In the genomic region with DNA sequence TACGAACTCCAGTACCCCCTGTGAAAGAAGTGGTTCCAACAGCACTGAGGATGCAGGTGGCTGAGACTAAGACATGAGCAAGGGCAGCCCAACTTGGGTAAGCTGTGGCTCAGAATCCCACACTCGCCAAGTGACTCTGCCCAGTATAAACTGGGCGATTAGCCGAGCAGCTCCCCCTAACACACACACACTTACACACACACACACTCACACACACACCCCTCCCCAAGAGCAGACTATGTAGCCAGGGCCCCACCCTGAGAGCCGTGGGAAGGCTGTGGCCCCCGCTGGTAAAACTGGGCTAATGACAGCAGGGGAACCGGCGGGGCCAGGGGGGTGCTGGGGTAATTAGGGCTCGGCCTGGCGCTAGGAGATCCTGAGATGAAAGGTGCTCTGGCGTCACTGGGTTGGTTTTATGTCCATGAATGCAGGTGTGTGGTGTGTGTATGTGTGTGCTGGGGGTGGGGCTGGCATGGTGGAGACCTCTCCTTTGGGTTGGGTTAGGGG, we compare ENCODE assay signal across 1 cellular context.
A peak's percentile ranks its signal among the peaks of the same experiment; 100 is the strongest.
TF ChIP-seq lines count a peak whose summit lies in the region.

No MANE protein-coding gene starts in this region.

TF ChIP-seq in GM12878, 131 proteins besides CTCF, POLR2A, EP300 and RAD21:
- TF ChIP-seq BCL3 (IDR thresholded peaks at IDR 0.05; ENCODE audit: borderline replicate concordance, insufficient read depth, low read depth, low read length, poor library complexity, severe bottlenecking): peak; percentile 84
- TF ChIP-seq GATAD2B (conservative IDR thresholded peaks at IDR 0.05; ENCODE audit: low read depth): no peak
TF ChIP-seq in GM12878: peak in this region for 1.
